In the genomic region with DNA sequence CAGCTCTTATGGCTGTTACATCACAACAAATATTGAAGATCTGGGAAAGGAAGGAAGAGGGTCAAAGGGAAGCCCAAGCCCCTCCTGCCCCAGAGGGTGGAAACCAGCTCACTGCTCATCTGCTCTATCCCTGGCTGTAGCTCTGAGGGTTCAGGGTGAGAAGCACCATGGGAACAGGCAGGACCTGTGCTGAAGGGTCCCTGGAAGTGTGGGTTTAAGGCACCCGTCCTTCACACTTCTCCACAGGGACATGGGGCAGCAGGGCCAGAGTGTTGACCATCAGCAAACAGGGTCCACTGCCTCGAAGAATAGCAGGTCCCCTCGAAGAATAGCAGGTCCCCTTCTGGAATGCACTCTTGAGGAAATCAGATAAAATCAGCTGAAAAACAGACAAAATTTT, we compare ENCODE assay signal across 12 cellular contexts. TPM values are rescaled to one million over a fixed set of nuclear protein-coding genes. Genes with fewer than 3 reads are reported as not detected.
DNase-seq lines count a peak whose midpoint lies in the region; TF ChIP-seq lines count a peak whose summit lies in the region.
"Had no signal": no experiment of that assay in that cellular context is flagged by ENCODE, and none has a peak within 500 bp of the region (broad histone marks: within the 10 kb centered on the region; RNA-seq: fewer than 3 reads in every experiment).

No MANE protein-coding gene starts in this region.

- H3K4me1 ChIP-seq in esophagus muscularis mucosa = peaks cover 29 to 90% (median 86%) of the 10 kb centered on the region in 4 donors
- H3K4me1 ChIP-seq in vagina = peaks cover 15% of the 10 kb centered on the region

- H3K4me3 ChIP-seq in esophagus muscularis mucosa = no peak overlapping the region
- no peak overlapping the region for H3K4me3 ChIP-seq in vagina
- H3K4me3 ChIP-seq: BLaER1, GM12878 had no signal

- no peak for TF ChIP-seq EP300 in esophagus muscularis mucosa (IDR thresholded peaks at IDR 0.05)

- H3K36me3 ChIP-seq in esophagus muscularis mucosa = no peaks in the 10 kb centered on the region
- no peaks in the 10 kb centered on the region for H3K36me3 ChIP-seq in vagina
- H3K36me3 ChIP-seq: BLaER1 had no signal

- intact Hi-C loops in esophagus muscularis mucosa (cut with DNase I) (loop anchor here (2.0 kb wide), 1 partner anchor 109 kb away; no protein-coding TSS in a partner anchor), vagina (cut with DNase I) (no loop called here)

- H3K27ac ChIP-seq in esophagus muscularis mucosa (replicated peaks in 1 of 4) = peak overlapping the region; percentile 49 to 83 (median 79)
- peak overlapping the region; percentile 36 for H3K27ac ChIP-seq in vagina
- H3K27ac ChIP-seq: 22Rv1, BLaER1 had no signal

- H3K9me3 ChIP-seq in esophagus muscularis mucosa = no peaks in the 10 kb centered on the region
- H3K9me3 ChIP-seq in vagina = no peaks in the 10 kb centered on the region
- H3K9me3 ChIP-seq: BLaER1 had no signal

- H3K4me3 Mint-ChIP-seq in nephron = no peak overlapping the region

- H3K27me3 ChIP-seq in esophagus muscularis mucosa = peaks cover 0 to 3% (median 0%) of the 10 kb centered on the region in 4 donors
- H3K27me3 ChIP-seq in vagina = no peaks in the 10 kb centered on the region

- H3K9me3 Mint-ChIP-seq in nephron = peaks cover 18% of the 10 kb centered on the region

- 52% methylated on average over 3 of the region's 3 CpGs for WGBS in esophagus muscularis mucosa

- no peak for TF ChIP-seq CTCF in esophagus muscularis mucosa (IDR thresholded peaks at IDR 0.05)
- no peak for TF ChIP-seq CTCF in nephron (IDR thresholded peaks at IDR 0.05; ENCODE audit: unreplicated experiment in 3 of 3)
- no peak for TF ChIP-seq CTCF in vagina (IDR thresholded peaks at IDR 0.05)

- no peaks in the 10 kb centered on the region for H3K27me3 Mint-ChIP-seq in nephron (ENCODE audit: low read depth)

- DNase-seq in activated CD8-positive, alpha-beta memory T cell treated with anti-CD3 and anti-CD28 coated beads for 24 hours = peak; percentile 52
- no peak for DNase-seq in activated CD8-positive, alpha-beta memory T cell treated with anti-CD3 and anti-CD28 coated beads, Interleukin-2, amount 50 U/mL, for 48 hours
- no peak for DNase-seq in esophagus muscularis mucosa (ENCODE audit: extremely low spot score)
- DNase-seq in vagina (ENCODE audit: extremely low spot score in 2 of 2) = no peak
- no peak for DNase-seq in NCI-H345 treated with DMSO at 0.1 percent for 48 hours (lab: John Stamatoyannopoulos, UW; ENCODE audit: unreplicated experiment)
- no peak for DNase-seq in dedifferentiated amniotic fluid mesenchymal stem cell (ENCODE audit: extremely low spot score)
- no peak for DNase-seq in HK-2 (ENCODE audit: unreplicated experiment)

- TF ChIP-seq POLR2A in esophagus muscularis mucosa (IDR thresholded peaks at IDR 0.05; ENCODE audit: low read depth) (no peak), vagina (IDR thresholded peaks at IDR 0.05) (no peak)

- H3K36me3 Mint-ChIP-seq in nephron (ENCODE audit: low read depth) = peaks cover 21% of the 10 kb centered on the region

- H3K4me1 Mint-ChIP-seq in nephron = peaks cover 67% of the 10 kb centered on the region

- H3K27ac Mint-ChIP-seq in nephron = peak overlapping the region; percentile 67 to 83 (median 76)

RNA-seq across cellular contexts. Expression of a gene that starts 4.4 kb away (rescaled TPM):
- total RNA-seq in esophagus muscularis mucosa (10 to 100 TPM in 3 of 4 donors, 1 to 10 TPM in 1; 8.0 to 19.8 (median 13.3) TPM), vagina (4.4 TPM)
- total RNA-seq: HT1080 had no signal

RNA-seq across cellular contexts. Expression of a gene that starts 54.2 kb away (rescaled TPM):
- total RNA-seq in esophagus muscularis mucosa = 10 to 100 TPM in 3 of 4 donors, 1 to 10 TPM in 1; 6.8 to 20.4 (median 11.5) TPM
- 12.0 TPM for total RNA-seq in vagina
